Comparison of ENCODE assay signal across 14 cellular contexts in genomic region chr18:35387367-35387685, GRCh38. TPM values are rescaled to one million over a fixed set of nuclear protein-coding genes. Genes with fewer than 3 reads are reported as not detected.
DNase-seq lines count a peak whose midpoint lies in the region; ATAC-seq and TF ChIP-seq lines count a peak whose summit lies in the region.
"Had no signal": no experiment of that assay in that cellular context is flagged by ENCODE, and none has a peak within 500 bp of the region (broad histone marks: within the 10 kb centered on the region; RNA-seq: fewer than 3 reads in every experiment).

No MANE protein-coding gene starts in this region.

- no peak overlapping the region for H3K4me2 ChIP-seq in HCT116 (ENCODE audit: low read length)
- H3K4me2 ChIP-seq: KMS-11 had no signal

- peak overlapping the region; percentile 40 for H2AFZ ChIP-seq in HCT116 (ENCODE audit: low read depth, low read length, poor library complexity, severe bottlenecking)

- H3K4me3 ChIP-seq in HCT116 (replicated peaks in 1 of 2; ENCODE audit: low read depth in 1 of 2, low read length in 2 of 2) (no peak overlapping the region), adipocyte (ENCODE audit: low read length) (no peak overlapping the region)

- intact Hi-C loops in HCT116 (cut with micrococcal nuclease), result loop anchor here (5.0 to 10.0 kb wide), 3 partner anchors 383 to 585 kb away; partner anchors contain the start of gene RMP24

- H3K79me2 ChIP-seq in HCT116 (ENCODE audit: insufficient read depth, low read length), result no peaks in the 10 kb centered on the region

- H4K20me1 ChIP-seq in HCT116 (ENCODE audit: insufficient read depth), result no peaks in the 10 kb centered on the region

- H3K9ac ChIP-seq in HCT116 (ENCODE audit: low read length) (no peak overlapping the region), adipocyte (ENCODE audit: low read length) (no peak overlapping the region)
- H3K9ac ChIP-seq: KMS-11 had no signal

- ATAC-seq in HCT116 (no peak), HG03139 (IDR thresholded peaks at IDR 0.05; ENCODE audit: unreplicated experiment) (no peak), GM21786 (IDR thresholded peaks at IDR 0.05; ENCODE audit: unreplicated experiment) (no peak)

- H3K27ac ChIP-seq in HCT116 (ENCODE audit: low read depth, low read length), result no peak overlapping the region
- H3K27ac ChIP-seq: KMS-11 had no signal

- CTCF ChIA-PET in HCT116 (lab: Charles Lee), result interaction anchor here (1.3 to 1.7 kb wide), 2 partner anchors 11 to 13 kb away, joined by 8 to 10 read pairs; no protein-coding TSS in a partner anchor

- RAD21 ChIA-PET in HCT116 (lab: Charles Lee; ENCODE audit: low non-redundant PET in 1 of 2, low total read pairs in 2 of 2, uncharacterized antibody in 2 of 2, unreplicated experiment in 2 of 2), result no interaction called here

- no peak for TF ChIP-seq POLR2A in HCT116 (IDR thresholded peaks at IDR 0.05; ENCODE audit: borderline replicate concordance, extremely low read depth, insufficient read depth, insufficient read length)

- H3K27me3 ChIP-seq in HCT116 (ENCODE audit: insufficient read depth, low read length) (0 out of 2 replicates have a peak, but pooled peaks cover 6% of the 10 kb centered on the region), adipocyte (replicated peaks; ENCODE audit: control insufficient read depth, insufficient read depth, low read length) (peaks cover 3% of the 10 kb centered on the region)

- H3K9me3 ChIP-seq in HCT116 (ENCODE audit: control insufficient read depth in 1 of 2, insufficient read depth in 1 of 2, low read depth in 1 of 2, low read length in 2 of 2) (no peaks in the 10 kb centered on the region), adipocyte (ENCODE audit: control insufficient read depth, low read length) (no peaks in the 10 kb centered on the region)

- H3K36me3 ChIP-seq in HCT116 (ENCODE audit: control insufficient read depth in 1 of 2, insufficient read depth in 2 of 2, low read length in 2 of 2) (no peaks in the 10 kb centered on the region), adipocyte (ENCODE audit: control insufficient read depth, insufficient read depth, low read length, severe bottlenecking) (no peaks in the 10 kb centered on the region)

- no peaks in the 10 kb centered on the region for H3K9me2 ChIP-seq in HCT116 (ENCODE audit: insufficient read depth)

- TF ChIP-seq CTCF in HCT116 (IDR thresholded peaks at IDR 0.05 in 2 of 3, conservative IDR thresholded peaks at IDR 0.05 in 1 of 3; ENCODE audit: borderline replicate concordance in 1 of 3, insufficient read depth in 1 of 3, low read depth in 2 of 3, low read length in 2 of 3), result no peak

- TF ChIP-seq RAD21 in HCT116 (IDR thresholded peaks at IDR 0.05; ENCODE audit: low read depth), result no peak

- 0 out of 4 replicates have a peak, but pooled peaks cover 0 to 4% of the 10 kb centered on the region in 2 experiments for H3K4me1 ChIP-seq in HCT116 (ENCODE audit: control insufficient read depth in 1 of 2, insufficient read depth in 2 of 2, low read length in 2 of 2)
- H3K4me1 ChIP-seq in adipocyte (ENCODE audit: control insufficient read depth, insufficient read depth, low read length), result peaks cover 29% of the 10 kb centered on the region

- DNase-seq in HCT116 (ENCODE audit: low read depth, low spot score), result no peak
- DNase-seq in adipocyte (ENCODE audit: low read depth), result peak; percentile 22
- DNase-seq in fibroblast of gingiva (ENCODE audit: low read depth), result peak; percentile 44
- DNase-seq in non-pigmented ciliary epithelial cell (ENCODE audit: low read depth), result peak; percentile 63
- DNase-seq in SHP77 treated with DMSO at 0.1 percent for 48 hours (lab: John Stamatoyannopoulos, UW), result no peak
- DNase-seq in NCI-H69 (lab: John Stamatoyannopoulos, UW), result no peak
- DNase-seq: CD8-positive, alpha-beta memory T cell; MM.1S; NCI-H2081 treated with DMSO at 0.1 percent for 48 hours; SIG-M5 had no signal

- POLR2A ChIA-PET in HCT116 (lab: Charles Lee), result no interaction called here

- no TSS peak for BruUV-seq in HCT116 (replicated peaks; lab: Mats Ljungman, UMichigan)

TF ChIP-seq in HCT116, 20 proteins besides CTCF, POLR2A, EP300 and RAD21:
- TF ChIP-seq SP1 (IDR thresholded peaks at IDR 0.05; ENCODE audit: low read depth), result no peak
- no peak for TF ChIP-seq ZNF274 (IDR thresholded peaks at IDR 0.05; ENCODE audit: low read depth, low read length)
- TF ChIP-seq ATF3 (IDR thresholded peaks at IDR 0.05), result no peak
- TF ChIP-seq FOSL1 (IDR thresholded peaks at IDR 0.05; ENCODE audit: low read depth), result no peak
- TF ChIP-seq SIN3A (IDR thresholded peaks at IDR 0.05; ENCODE audit: low read depth), result no peak
- no peak for TF ChIP-seq MAX (IDR thresholded peaks at IDR 0.05)
- TF ChIP-seq EZH2 (IDR thresholded peaks at IDR 0.05), result no peak
- no peak for TF ChIP-seq ELF1 (IDR thresholded peaks at IDR 0.05; ENCODE audit: borderline replicate concordance, low read depth)
- TF ChIP-seq EGR1 (IDR thresholded peaks at IDR 0.05; ENCODE audit: low read depth), result no peak
- no peak for TF ChIP-seq POLR2AphosphoS5 (IDR thresholded peaks at IDR 0.05; ENCODE audit: low read depth, low read length)
- TF ChIP-seq SRF (IDR thresholded peaks at IDR 0.05; ENCODE audit: low read depth), result no peak

RNA-seq across cellular contexts. Expression of gene ZNF396, which starts 10.2 kb away (rescaled TPM):
- total RNA-seq in HCT116 (2021; ENCODE audit: unreplicated experiment), result 1.3 TPM
- polyA plus RNA-seq in HCT116 (2012), result 0.47 and 0.74 TPM in 2 replicates
- total RNA-seq: HT-29 had no signal

RNA-seq across cellular contexts. Expression of gene ZNF24, which starts 43.1 kb away (rescaled TPM):
- 54.7 TPM for total RNA-seq in HCT116 (2021; ENCODE audit: unreplicated experiment)
- 14.1 and 17.0 TPM in 2 replicates for polyA plus RNA-seq in HCT116 (2012)

Comparison
In these comparisons a context has a peak if more than half of its experiments do, and no peak if none do; other contexts are left out.
1. DNase-seq: peak in adipocyte (single experiment), fibroblast of gingiva (single experiment) and non-pigmented ciliary epithelial cell (single experiment); none in HCT116 (single experiment), SHP77 treated with DMSO at 0.1 percent for 48 hours (single experiment) and NCI-H69 (single experiment).